Comparison of ENCODE assay signal across 8 cellular contexts in genomic region chr1:226185153-226186036, GRCh38. TPM values are rescaled to one million over a fixed set of nuclear protein-coding genes. Genes with fewer than 3 reads are reported as not detected.
DNase-seq lines count a peak whose midpoint lies in the region; ATAC-seq, FAIRE-seq and TF ChIP-seq lines count a peak whose summit lies in the region.

No MANE protein-coding gene starts in this region.

- H3K9ac ChIP-seq in HUES64 (ENCODE audit: low read depth, low read length) (peak overlapping the region; percentile 94), K562 (ENCODE audit: insufficient read depth in 1 of 2, low read depth in 2 of 2, low read length in 2 of 2) (peak overlapping the region; percentile 93 to 96; a peak in 3 of 4 replicates)

- WGBS in HUES64 = 68% methylated on average over 11 of the region's 13 CpGs
- 2% methylated on average over 13 of the region's 13 CpGs for WGBS in K562 (ENCODE audit: insufficient coverage, low coverage, missing lambda C conversion rate)

- CTCF ChIA-PET in K562 (lab: Yijun Ruan, JAX; ENCODE audit: low intra/inter-chr PET ratio) = no interaction called here

- TSS peak; percentile 57 for BruUV-seq in K562 (replicated peaks; lab: Mats Ljungman, UMichigan)

- H3K4me3 ChIP-seq in BE2C (ENCODE audit: low read depth, low read length) (peak overlapping the region; percentile 93), HUES64 (ENCODE audit: low read length) (peak overlapping the region; percentile 99), K562 (peak overlapping the region; percentile 97)

- peaks cover 63% of the 10 kb centered on the region for H3K79me2 ChIP-seq in K562 (ENCODE audit: control insufficient read depth, insufficient read depth, low read length)

- H3K36me3 ChIP-seq in BE2C (peaks cover 9% of the 10 kb centered on the region), HUES64 (ENCODE audit: insufficient read depth, low read length) (peaks cover 13% of the 10 kb centered on the region), K562 (ENCODE audit: control insufficient read depth, insufficient read depth, low read length) (peaks cover 31% of the 10 kb centered on the region; the same call in 2 of the 3 replicates)

- ATAC-seq in K562 = no peak
- ATAC-seq in omental fat pad (ENCODE audit: low FRiP score) = no peak
- ATAC-seq in HG02610 (IDR thresholded peaks at IDR 0.05; ENCODE audit: unreplicated experiment) = no peak

- H3K4me1 ChIP-seq in BE2C (no peaks in the 10 kb centered on the region; the same call in 1 of the 2 replicates), HUES64 (ENCODE audit: insufficient read depth, low read length) (peaks cover 17% of the 10 kb centered on the region), K562 (replicated peaks in 1 of 2; ENCODE audit: control insufficient read depth in 2 of 2, insufficient read depth in 2 of 2, low read length in 2 of 2) (peaks cover 12 to 19% of the 10 kb centered on the region in 2 experiments)

- peaks cover 22% of the 10 kb centered on the region for H4K20me1 ChIP-seq in K562 (replicated peaks; ENCODE audit: control insufficient read depth, insufficient read depth, low read length)

- FAIRE-seq in K562 (lab: Jason Lieb, UNC) = peak; percentile 40

- TF ChIP-seq RAD21 in K562 (CRISPR knock-in tag; conservative IDR thresholded peaks at IDR 0.05 in 1 of 2, IDR thresholded peaks at IDR 0.05 in 1 of 2) = no peak

- H3K27me3 ChIP-seq in BE2C = no peaks in the 10 kb centered on the region
- H3K27me3 ChIP-seq in HUES64 (ENCODE audit: insufficient read depth, low read length) = no peaks in the 10 kb centered on the region
- no peaks in the 10 kb centered on the region for H3K27me3 ChIP-seq in K562 (ENCODE audit: control insufficient read depth in 2 of 2, insufficient read depth in 2 of 2, low read length in 2 of 2)

- TF ChIP-seq CTCF in BE2C (IDR thresholded peaks at IDR 0.05; ENCODE audit: low read depth, low read length) (no peak), K562 (IDR thresholded peaks at IDR 0.05 in 2 of 3, conservative IDR thresholded peaks at IDR 0.05 in 1 of 3; ENCODE audit: insufficient read depth in 2 of 3, low read depth in 1 of 3, low read length in 3 of 3) (no peak), omental fat pad (IDR thresholded peaks at IDR 0.05) (no peak)

- H3K27ac ChIP-seq in HUES64 (ENCODE audit: low read depth, low read length) (no peak overlapping the region), K562 (ENCODE audit: extremely low read depth, low read depth, low read length) (peak overlapping the region; percentile 88)

- intact Hi-C loops in K562 (cut with micrococcal nuclease) = no loop called here

- no peak for TF ChIP-seq EP300 in K562 (IDR thresholded peaks at IDR 0.05; ENCODE audit: low read length)

- no peak overlapping the region for H2AFZ ChIP-seq in K562 (ENCODE audit: low read depth, low read length)

- H3K4me2 ChIP-seq in K562 (ENCODE audit: insufficient read depth, low read length) = peak overlapping the region; percentile 88

- POLR2A ChIA-PET in K562 (lab: Yijun Ruan, JAX) = interaction anchor here (0.6 to 2.2 kb wide), 11 partner anchors 9 to 1255 kb away, joined by 3 to 11 read pairs (median 4); partner anchors contain the start of gene LIN9

- no peaks in the 10 kb centered on the region for H3K9me1 ChIP-seq in K562 (ENCODE audit: control insufficient read depth, insufficient read depth, low read length)

- TF ChIP-seq POLR2A in K562 (conservative IDR thresholded peaks at IDR 0.05) = no peak

- in situ Hi-C loops in K562 (cut with MboI) = no loop called here

- DNase-seq in BE2C = no peak
- DNase-seq in K562 (ENCODE audit: extremely low read depth in 1 of 4, low spot score in 3 of 4) = no peak
- peak; percentile 17 for DNase-seq in medulla oblongata (ENCODE audit: extremely low spot score)
- no peak for DNase-seq in omental fat pad (ENCODE audit: low spot score)
- no peak for DNase-seq in SW 1271 (lab: John Stamatoyannopoulos, UW)
- no peak for DNase-seq in NCI-H128 (lab: John Stamatoyannopoulos, UW; ENCODE audit: unreplicated experiment)

- H3K9me3 ChIP-seq in BE2C (no peaks in the 10 kb centered on the region), HUES64 (ENCODE audit: insufficient read depth, low read depth, low read length) (no peaks in the 10 kb centered on the region), K562 (replicated peaks; ENCODE audit: control insufficient read depth, insufficient read depth, low read depth, low read length) (no peaks in the 10 kb centered on the region)

TF ChIP-seq in K562, 482 proteins besides CTCF, POLR2A, EP300 and RAD21 (continues in another document):
- TF ChIP-seq CHD1 (IDR thresholded peaks at IDR 0.05; ENCODE audit: low read length) (no peak), KDM5B (IDR thresholded peaks at IDR 0.05; ENCODE audit: insufficient replicate concordance, low read depth, low read length) (peak; percentile 31), TEAD4 (IDR thresholded peaks at IDR 0.05; ENCODE audit: low read length) (peak; percentile 25; the same call in 1 of the 2 replicates), TEAD4 (CRISPR knock-in tag; IDR thresholded peaks at IDR 0.05; ENCODE audit: borderline replicate concordance) (no peak), SMARCA5 (IDR thresholded peaks at IDR 0.05) (0 out of 2 replicates have a peak, but pooled peaks have one; percentile 26), ELF1 (tag; IDR thresholded peaks at IDR 0.05) (peak; percentile 39; the same call in 1 of the 2 replicates), PBX2 (CRISPR knock-in tag; IDR thresholded peaks at IDR 0.05; ENCODE audit: low read depth) (no peak), PBX2 (tag; conservative IDR thresholded peaks at IDR 0.05; ENCODE audit: low read depth) (0 out of 2 replicates have a peak, but pooled peaks have one; percentile 6)

RNA-seq across cellular contexts. Expression of gene ACBD3, which starts 1.1 kb away (rescaled TPM):
- polyA plus RNA-seq in BE2C (2012; ENCODE audit: insufficient read depth, insufficient read length, low read depth) = 67.4 TPM
- polyA plus RNA-seq in HUES64 (2013, experiment 1 of 2) = 19.3 TPM
- 19.0 TPM for polyA plus RNA-seq in HUES64 (2013, experiment 2 of 2)
- 12.5 and 40.3 TPM in 2 replicates for total RNA-seq in K562 (2011; cell fraction: chromatin; rRNA removed; ENCODE audit: low replicate concordance)
- 8.8 and 12.5 TPM in 2 replicates for total RNA-seq in K562 (2011; cell fraction: nucleolus; rRNA removed)
- 21.6 and 27.1 TPM in 2 replicates for total RNA-seq in K562 (2011; cell fraction: nucleoplasm; rRNA removed)
- total RNA-seq in K562 (2014; rRNA removed) (25.4 and 31.4 TPM in 2 replicates), K562 (2014; rRNA removed; fragmentation: Illumina TruSeq; extraction: Trizol) (31.4 and 35.5 TPM in 2 replicates), K562 (2015; rRNA removed; fragmentation: Illumina TruSeq; extraction: Trizol) (26.1 and 26.9 TPM in 2 replicates), K562 (2021) (27.6 and 30.7 TPM in 2 replicates), omental fat pad (10 to 100 TPM; 43.1 to 52.9 (median 48.1) TPM)
- polyA plus RNA-seq in K562 (2011; rRNA removed) (36.7 and 37.6 TPM in 2 replicates), K562 (2014; fragmentation: Illumina TruSeq; extraction: Trizol) (25.4 and 32.1 TPM in 2 replicates), K562 (2014; fragmentation: Nextera tagmentation; extraction: Ambion mirVana) (10 to 100 TPM; 11.1 to 14.3 TPM), K562 (2014; rRNA removed) (21.4 and 21.5 TPM in 2 replicates)
- polyA plus RNA-seq in K562 (2011; cell fraction: cytosol; rRNA removed) = 10.1 and 21.5 TPM in 2 replicates
- polyA plus RNA-seq in K562 (2011; cell fraction: nucleus; rRNA removed) = 8.9 and 13.8 TPM in 2 replicates
- polyA plus RNA-seq in K562 (2012) = 22.8 and 22.9 TPM in 2 replicates
- 55.5 and 66.5 TPM in 2 replicates for polyA minus RNA-seq in K562 (2011; rRNA and poly(A)+ RNA removed)
- polyA minus RNA-seq in K562 (2011; cell fraction: cytosol; rRNA and poly(A)+ RNA removed) = 23.8 and 29.6 TPM in 2 replicates
- 7.1 and 15.3 TPM in 2 replicates for polyA minus RNA-seq in K562 (2011; cell fraction: nucleus; rRNA and poly(A)+ RNA removed)

RNA-seq across cellular contexts. Expression of gene MIXL1, which starts 38.1 kb away (rescaled TPM):
- not detected for polyA plus RNA-seq in BE2C (2012; ENCODE audit: insufficient read depth, insufficient read length, low read depth)
- 36.4 TPM for polyA plus RNA-seq in HUES64 (2013, experiment 1 of 2)
- 52.0 TPM for polyA plus RNA-seq in HUES64 (2013, experiment 2 of 2)
- 0.14 TPM in 1 of 2 replicates, not detected in the other for total RNA-seq in K562 (2011; cell fraction: chromatin; rRNA removed; ENCODE audit: low replicate concordance)
- not detected in 2 replicates for total RNA-seq in K562 (2011; cell fraction: nucleolus; rRNA removed)
- total RNA-seq in K562 (2011; cell fraction: nucleoplasm; rRNA removed) = not detected in 2 replicates
- total RNA-seq in K562 (2014; rRNA removed) (not detected in 2 replicates), K562 (2014; rRNA removed; fragmentation: Illumina TruSeq; extraction: Trizol) (not detected in 2 replicates), K562 (2015; rRNA removed; fragmentation: Illumina TruSeq; extraction: Trizol) (not detected in 2 replicates), K562 (2021) (not detected in 2 replicates), omental fat pad (under 1 TPM in 1 of 4 donors, not detected in 3; 0.84 TPM)
- polyA plus RNA-seq in K562 (2011; rRNA removed) (not detected in 2 replicates), K562 (2014; fragmentation: Illumina TruSeq; extraction: Trizol) (not detected in 2 replicates), K562 (2014; fragmentation: Nextera tagmentation; extraction: Ambion mirVana) (not detected), K562 (2014; rRNA removed) (not detected in 2 replicates)
- polyA plus RNA-seq in K562 (2011; cell fraction: cytosol; rRNA removed) = not detected in 2 replicates
- not detected in 2 replicates for polyA plus RNA-seq in K562 (2011; cell fraction: nucleus; rRNA removed)
- 0.06 TPM in 1 of 2 replicates, not detected in the other for polyA plus RNA-seq in K562 (2012)
- polyA minus RNA-seq in K562 (2011; rRNA and poly(A)+ RNA removed) = not detected in 2 replicates
- not detected in 2 replicates for polyA minus RNA-seq in K562 (2011; cell fraction: cytosol; rRNA and poly(A)+ RNA removed)
- polyA minus RNA-seq in K562 (2011; cell fraction: nucleus; rRNA and poly(A)+ RNA removed) = not detected in 2 replicates
